Comparison of ENCODE assay signal across 8 cellular contexts in the genomic region with DNA sequence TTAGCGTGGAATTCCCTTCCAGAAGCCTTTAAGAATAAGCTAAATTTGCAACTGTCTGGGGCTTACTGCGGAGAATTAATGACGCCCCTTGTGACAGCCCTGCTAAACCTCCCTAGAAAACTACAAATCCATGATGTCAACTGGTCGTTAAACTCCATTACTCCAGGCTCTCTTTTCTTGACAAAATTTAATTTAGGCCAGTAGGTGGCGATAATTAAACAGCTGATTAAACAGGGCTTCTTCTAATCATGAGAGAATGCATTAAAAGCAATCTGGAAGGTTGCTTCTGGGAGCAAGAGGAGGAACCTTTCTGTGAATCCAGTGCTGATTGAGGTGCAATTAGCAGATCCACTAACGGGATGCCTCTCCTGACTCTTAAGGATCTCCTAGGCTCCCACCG. TPM values are rescaled to one million over a fixed set of nuclear protein-coding genes. Genes with fewer than 3 reads are reported as not detected.
DNase-seq lines count a peak whose midpoint lies in the region; ATAC-seq and TF ChIP-seq lines count a peak whose summit lies in the region.

No MANE protein-coding gene starts in this region.

- H3K4me3 ChIP-seq in hepatocyte = no peak overlapping the region

- H3K4me2 ChIP-seq in hepatocyte = no peak overlapping the region

- no peak overlapping the region for H3K27ac Mint-ChIP-seq in activated CD8-positive, alpha-beta T cell treated with anti-CD3 and anti-CD28 coated beads, Interleukin-2, amount 10 ng/mL, durations not matched to agents 7 days and 5 days

- peak; percentile 19 to 33 for DNase-seq in NCI-H187 (lab: John Stamatoyannopoulos, UW)
- no peak for DNase-seq in NCI-H187 treated with DMSO at 0.1 percent for 48 hours (lab: John Stamatoyannopoulos, UW)
- DNase-seq in NCI-H1930 (lab: John Stamatoyannopoulos, UW) = peak; percentile 5 to 21
- DNase-seq in activated CD8-positive, alpha-beta T cell treated with anti-CD3 and anti-CD28 coated beads, Interleukin-2, amount 10 ng/mL, durations not matched to agents 7 days and 5 days = no peak
- peak; percentile 68 for DNase-seq in hepatocyte (ENCODE audit: low spot score)
- peak; percentile 93 for DNase-seq in superior temporal gyrus (ENCODE audit: extremely low spot score)
- no peak for DNase-seq in stimulated activated CD4-positive, alpha-beta T cell treated with anti-CD3 and anti-CD28 coated beads, Interleukin-4, amount 100 ng/mL, for 4 hours

- no peaks in the 10 kb centered on the region for H3K9me2 ChIP-seq in hepatocyte (replicated peaks; ENCODE audit: insufficient read depth)

- H3K27me3 ChIP-seq in hepatocyte = peaks cover 12% of the 10 kb centered on the region

- no peaks in the 10 kb centered on the region for H4K20me1 ChIP-seq in hepatocyte (ENCODE audit: insufficient read depth, poor library complexity, severe bottlenecking)

- no peak overlapping the region for H2AFZ ChIP-seq in hepatocyte

- H3K79me2 ChIP-seq in hepatocyte = no peaks in the 10 kb centered on the region

- H3K36me3 Mint-ChIP-seq in activated CD8-positive, alpha-beta T cell treated with anti-CD3 and anti-CD28 coated beads, Interleukin-2, amount 10 ng/mL, durations not matched to agents 7 days and 5 days (ENCODE audit: low read depth) = no peaks in the 10 kb centered on the region

- H3K36me3 ChIP-seq in hepatocyte (replicated peaks; ENCODE audit: insufficient read depth, low read depth) = no peaks in the 10 kb centered on the region

- H3K4me1 ChIP-seq in hepatocyte (ENCODE audit: insufficient read depth) = no peaks in the 10 kb centered on the region

- H3K27me3 Mint-ChIP-seq in activated CD8-positive, alpha-beta T cell treated with anti-CD3 and anti-CD28 coated beads, Interleukin-2, amount 10 ng/mL, durations not matched to agents 7 days and 5 days (ENCODE audit: low read depth) = peaks cover 20% of the 10 kb centered on the region

- peak; percentile 55 for TF ChIP-seq CTCF in hepatocyte (IDR thresholded peaks at IDR 0.05; ENCODE audit: poor library complexity)

- no peak overlapping the region for H3K4me3 Mint-ChIP-seq in activated CD8-positive, alpha-beta T cell treated with anti-CD3 and anti-CD28 coated beads, Interleukin-2, amount 10 ng/mL, durations not matched to agents 7 days and 5 days

- peak; percentile 38 for ATAC-seq in activated CD8-positive, alpha-beta T cell treated with anti-CD3 and anti-CD28 coated beads, Interleukin-2, amount 10 ng/mL, durations not matched to agents 7 days and 5 days
- ATAC-seq in HG03175 (IDR thresholded peaks at IDR 0.05; ENCODE audit: unreplicated experiment) = no peak

- no peaks in the 10 kb centered on the region for H3K9me3 Mint-ChIP-seq in activated CD8-positive, alpha-beta T cell treated with anti-CD3 and anti-CD28 coated beads, Interleukin-2, amount 10 ng/mL, durations not matched to agents 7 days and 5 days (ENCODE audit: insufficient read depth)

- POLR2A ChIA-PET in activated CD8-positive, alpha-beta T cell treated with anti-CD3 and anti-CD28 coated beads, Interleukin-2, amount 10 ng/mL, durations not matched to agents 7 days and 5 days (lab: Charles Lee) = interaction anchor here (1.1 kb wide), 1 partner anchor 10 kb away, joined by 3 read pairs; no protein-coding TSS in a partner anchor

- CTCF ChIA-PET in activated CD8-positive, alpha-beta T cell treated with anti-CD3 and anti-CD28 coated beads, Interleukin-2, amount 10 ng/mL, durations not matched to agents 7 days and 5 days (lab: Charles Lee) = interaction anchor here (0.6 to 3.8 kb wide), 17 partner anchors 8 to 1014 kb away, joined by 3 to 20 read pairs (median 4); a partner anchor contains a TSS

- H3K9me3 ChIP-seq in hepatocyte (ENCODE audit: low read depth) = no peaks in the 10 kb centered on the region

- peaks cover under 1% of the 10 kb centered on the region for H3K4me1 Mint-ChIP-seq in activated CD8-positive, alpha-beta T cell treated with anti-CD3 and anti-CD28 coated beads, Interleukin-2, amount 10 ng/mL, durations not matched to agents 7 days and 5 days (ENCODE audit: low read depth)

- no peak overlapping the region for H3K27ac ChIP-seq in hepatocyte

- WGBS in hepatocyte (ENCODE audit: low lambda C conversion rate, missing lambda C conversion rate) = 16% methylated on average over 7 of the region's 7 CpGs

RNA-seq across cellular contexts. Expression of a gene that starts 8.1 kb away (rescaled TPM):
- 10 to 100 TPM; 44.5 to 46.1 TPM for total RNA-seq in activated CD8-positive, alpha-beta T cell treated with anti-CD3 and anti-CD28 coated beads, Interleukin-2, amount 10 ng/mL, durations not matched to agents 7 days and 5 days
- 36.7 and 42.9 TPM in 2 replicates for total RNA-seq in hepatocyte
- polyA plus RNA-seq in hepatocyte = 54.8 and 64.8 TPM in 2 replicates

Comparison
In these comparisons a context has a peak if more than half of its experiments do, and no peak if none do; other contexts are left out.
1. DNase-seq: peak in NCI-H187 (2 of 2), NCI-H1930 (2 of 2), hepatocyte (single experiment) and superior temporal gyrus (single experiment); none in NCI-H187 treated with DMSO at 0.1 percent for 48 hours (single experiment), activated CD8-positive, alpha-beta T cell treated with anti-CD3 and anti-CD28 coated beads, Interleukin-2, amount 10 ng/mL, durations not matched to agents 7 days and 5 days (single experiment) and stimulated activated CD4-positive, alpha-beta T cell treated with anti-CD3 and anti-CD28 coated beads, Interleukin-4, amount 100 ng/mL, for 4 hours (0 of 2).